8 cellular contexts compared by ENCODE assay signal in genomic region chr3:32902887-32903371, GRCh38. TPM values are rescaled to one million over a fixed set of nuclear protein-coding genes. Genes with fewer than 3 reads are reported as not detected.
A peak's percentile ranks its signal among the peaks of the same experiment; 100 is the strongest.
DNase-seq lines count a peak whose midpoint lies in the region; ATAC-seq and TF ChIP-seq lines count a peak whose summit lies in the region.
"Not testable (repeated sequence)": the region's sequence is repeated elsewhere in the genome, so short reads cannot be mapped to it uniquely, and the experiment has no call there.

No MANE protein-coding gene starts in this region.

- H3K4me1 Mint-ChIP-seq in CD4-positive, CD25-positive, alpha-beta regulatory T cell, result peaks cover 0 to 19% (median 9%) of the 10 kb centered on the region in 4 donors
- H3K4me1 Mint-ChIP-seq in activated naive CD8-positive, alpha-beta T cell (ENCODE audit: low read depth); naive thymus-derived CD4-positive, alpha-beta T cell: not testable (repeated sequence)

- not testable (repeated sequence) for H3K27me3 ChIP-seq in CD4-positive, CD25-positive, alpha-beta regulatory T cell (ENCODE audit: control insufficient read depth, insufficient read depth, low read length); cardiac muscle cell; naive thymus-derived CD4-positive, alpha-beta T cell (ENCODE audit: control insufficient read depth in 2 of 2, insufficient read depth in 2 of 2, low read length in 2 of 2)

- H3K27ac Mint-ChIP-seq in CD4-positive, CD25-positive, alpha-beta regulatory T cell; activated naive CD8-positive, alpha-beta T cell; naive thymus-derived CD4-positive, alpha-beta T cell: not testable (repeated sequence)

- CTCF ChIA-PET in naive thymus-derived CD4-positive, alpha-beta T cell (lab: Charles Lee), result not testable (repeated sequence)

- peak; percentile 13 to 67 (median 41) for DNase-seq in CD4-positive, CD25-positive, alpha-beta regulatory T cell
- DNase-seq in NCI-H2227 treated with DMSO at 0.1 percent for 48 hours (lab: John Stamatoyannopoulos, UW) (peak; percentile 26), cardiac muscle cell (ENCODE audit: low read depth in 1 of 2, low spot score in 1 of 2) (peak in 1 of 2 donors; percentile 5)
- peak; percentile 64 for DNase-seq in activated CD4-positive, alpha-beta T cell treated with anti-CD3 and anti-CD28 coated beads for 48 hours
- DNase-seq in naive thymus-derived CD4-positive, alpha-beta T cell, result peak in 8 of 9 donors; percentile 8 to 41 (median 19)
- DNase-seq in stimulated activated CD4-positive, alpha-beta T cell treated with anti-CD3 and anti-CD28 coated beads, Interleukin-4, amount 100 ng/mL, for 48 hours (ENCODE audit: low read depth in 2 of 2), result peak; percentile 18 to 28

- not testable (repeated sequence) for H3K9me3 ChIP-seq in CD4-positive, CD25-positive, alpha-beta regulatory T cell (ENCODE audit: control insufficient read depth in 2 of 2, low read length in 2 of 2); cardiac muscle cell (ENCODE audit: low read depth); naive thymus-derived CD4-positive, alpha-beta T cell (ENCODE audit: control insufficient read depth in 2 of 3, low read length in 3 of 3)

- peak; percentile 8 for TF ChIP-seq CTCF in cardiac muscle cell (IDR thresholded peaks at IDR 0.05; ENCODE audit: low read depth, low read length)

- intact Hi-C loops in naive thymus-derived CD4-positive, alpha-beta T cell (cut with micrococcal nuclease), result loop anchor here in 1 of 2 donors (10.0 kb wide), 1 partner anchor 168 kb away; no protein-coding TSS in a partner anchor

- H3K9me3 Mint-ChIP-seq in CD4-positive, CD25-positive, alpha-beta regulatory T cell; activated naive CD8-positive, alpha-beta T cell (ENCODE audit: low read depth); naive thymus-derived CD4-positive, alpha-beta T cell: not testable (repeated sequence)

- not testable (repeated sequence) for H3K4me3 ChIP-seq in CD4-positive, CD25-positive, alpha-beta regulatory T cell (ENCODE audit: low read depth, low read length); cardiac muscle cell; naive thymus-derived CD4-positive, alpha-beta T cell (ENCODE audit: low read length)

- peak overlapping the region; percentile 19 to 92 (median 81) for H3K4me3 Mint-ChIP-seq in CD4-positive, CD25-positive, alpha-beta regulatory T cell
- peak overlapping the region; percentile 77 for H3K4me3 Mint-ChIP-seq in activated naive CD8-positive, alpha-beta T cell
- H3K4me3 Mint-ChIP-seq in naive thymus-derived CD4-positive, alpha-beta T cell, result peak overlapping the region; percentile 68 to 87 (median 80)

- H3K36me3 ChIP-seq in CD4-positive, CD25-positive, alpha-beta regulatory T cell (ENCODE audit: control insufficient read depth, insufficient read depth, low read length); cardiac muscle cell; naive thymus-derived CD4-positive, alpha-beta T cell (ENCODE audit: control insufficient read depth in 2 of 3, insufficient read depth in 3 of 3, low read length in 3 of 3): not testable (repeated sequence)

- not testable (repeated sequence) for H3K36me3 Mint-ChIP-seq in CD4-positive, CD25-positive, alpha-beta regulatory T cell; activated naive CD8-positive, alpha-beta T cell; naive thymus-derived CD4-positive, alpha-beta T cell

- H3K27ac ChIP-seq in CD4-positive, CD25-positive, alpha-beta regulatory T cell (ENCODE audit: insufficient read depth, low read length, poor library complexity, severe bottlenecking); cardiac muscle cell; naive thymus-derived CD4-positive, alpha-beta T cell (ENCODE audit: low read depth, low read length): not testable (repeated sequence)

- H3K27me3 Mint-ChIP-seq in CD4-positive, CD25-positive, alpha-beta regulatory T cell, result peaks cover 15% of the 10 kb centered on the region
- H3K27me3 Mint-ChIP-seq in activated naive CD8-positive, alpha-beta T cell, result not testable (repeated sequence)
- peaks cover 5 to 35% (median 8%) of the 10 kb centered on the region in 5 donors for H3K27me3 Mint-ChIP-seq in naive thymus-derived CD4-positive, alpha-beta T cell

- ATAC-seq in CD4-positive, CD25-positive, alpha-beta regulatory T cell (ENCODE audit: low read depth in 2 of 2), result peak; percentile 67 to 75
- ATAC-seq in GM21423 (IDR thresholded peaks at IDR 0.05; ENCODE audit: unreplicated experiment), result peak; percentile 51
- peak; percentile 64 for ATAC-seq in naive thymus-derived CD4-positive, alpha-beta T cell

- peaks cover 11% of the 10 kb centered on the region for H3K4me1 ChIP-seq in CD4-positive, CD25-positive, alpha-beta regulatory T cell (ENCODE audit: control insufficient read depth, insufficient read depth, low read length, poor library complexity, severe bottlenecking)
- H3K4me1 ChIP-seq in cardiac muscle cell (ENCODE audit: low read depth); naive thymus-derived CD4-positive, alpha-beta T cell (ENCODE audit: control insufficient read depth in 2 of 2, insufficient read depth in 2 of 2, low read length in 2 of 2): not testable (repeated sequence)

- POLR2A ChIA-PET in naive thymus-derived CD4-positive, alpha-beta T cell (lab: Charles Lee), result not testable (repeated sequence)

RNA-seq across cellular contexts. Expression of gene CCR4, which starts 48.5 kb away (rescaled TPM):
- total RNA-seq in CD4-positive, CD25-positive, alpha-beta regulatory T cell, result 366 TPM
- 100 to 1,000 TPM in 1 of 4 donors, 10 to 100 TPM in 3; 80.8 to 109 (median 93.6) TPM for polyA plus RNA-seq in CD4-positive, CD25-positive, alpha-beta regulatory T cell
- total RNA-seq in cardiac muscle cell, result not detected in 2 replicates
- polyA plus RNA-seq in cardiac muscle cell, result not detected in 2 replicates
- total RNA-seq in naive thymus-derived CD4-positive, alpha-beta T cell, result 10 to 100 TPM in 2 of 5 experiments, 1 to 10 TPM in 3; 2.1 to 37.3 (median 2.5) TPM
- under 1 TPM; 0.40 to 0.51 TPM for polyA plus RNA-seq in naive thymus-derived CD4-positive, alpha-beta T cell
